ENCODE assay signal across 18 cellular contexts in the genomic region with DNA sequence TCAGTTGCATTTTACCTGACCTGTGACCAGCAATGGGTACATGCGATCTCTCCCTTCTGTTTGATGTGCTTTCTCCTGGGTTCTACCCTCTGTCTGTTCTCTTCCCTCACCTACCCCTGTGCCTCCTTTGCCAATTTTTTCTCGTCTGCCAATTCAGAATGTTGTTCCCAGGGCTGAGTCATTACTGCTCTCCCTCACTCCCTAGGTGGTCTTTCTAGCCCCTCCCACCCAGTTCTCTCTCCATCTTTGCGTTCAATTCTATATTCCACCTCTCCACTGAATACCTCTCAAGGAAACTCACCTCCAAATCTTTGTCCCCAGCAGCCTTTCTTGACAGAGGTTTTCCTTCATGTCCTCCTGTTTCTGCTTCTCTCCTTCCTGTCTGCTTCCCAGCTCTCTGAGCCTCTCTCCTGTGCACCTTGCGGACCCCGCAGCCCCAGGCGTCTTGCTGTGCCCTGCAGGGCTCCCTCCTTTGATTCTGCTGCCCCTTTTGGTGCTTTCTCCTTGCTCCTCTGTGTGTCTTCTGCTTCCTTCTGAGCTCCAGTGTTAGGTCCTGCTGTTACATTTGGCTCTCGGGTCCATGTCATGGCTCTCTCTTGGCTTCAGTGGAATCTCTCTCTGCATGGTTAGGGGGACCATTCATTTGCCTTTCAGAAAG.
"Had no signal": no experiment of that assay in that cellular context is flagged by ENCODE, and none has a peak within 500 bp of the region (broad histone marks: within the 10 kb centered on the region; RNA-seq: fewer than 3 reads in every experiment).

No MANE protein-coding gene starts in this region.

- H3K36me3 Mint-ChIP-seq: activated CD4-positive, alpha-beta memory T cell treated with anti-CD3 and anti-CD28 coated beads for 36 hours; activated CD8-positive, alpha-beta memory T cell treated with anti-CD3 and anti-CD28 coated beads, Interleukin-2, amount 10 ng/mL, durations not matched to agents 7 days and 5 days; activated naive CD4-positive, alpha-beta T cell treated with anti-CD3 and anti-CD28 coated beads, Interleukin-2, amount 10 ng/mL, durations not matched to agents 7 days and 5 days; T-cell had no signal

- H3K27ac ChIP-seq: colonic mucosa, esophagus squamous epithelium, neutrophil, SK-N-MC had no signal

- H3K4me3 ChIP-seq: colonic mucosa, esophagus squamous epithelium, SK-N-MC, tibial nerve had no signal

- H3K27ac Mint-ChIP-seq: activated CD4-positive, alpha-beta memory T cell treated with anti-CD3 and anti-CD28 coated beads for 36 hours; activated CD8-positive, alpha-beta memory T cell treated with anti-CD3 and anti-CD28 coated beads, Interleukin-2, amount 10 ng/mL, durations not matched to agents 7 days and 5 days; activated naive CD4-positive, alpha-beta T cell treated with anti-CD3 and anti-CD28 coated beads, Interleukin-2, amount 10 ng/mL, durations not matched to agents 7 days and 5 days had no signal

- H3K9me3 ChIP-seq: colonic mucosa, esophagus squamous epithelium, neutrophil, tibial nerve had no signal

- ATAC-seq: activated CD8-positive, alpha-beta memory T cell treated with anti-CD3 and anti-CD28 coated beads, Interleukin-2, amount 10 ng/mL, durations not matched to agents 7 days and 5 days; T-cell had no signal

- H3K27me3 ChIP-seq: colonic mucosa, esophagus squamous epithelium, tibial nerve had no signal

- DNase-seq: activated CD4-positive, alpha-beta memory T cell treated with anti-CD3 and anti-CD28 coated beads for 36 hours; activated CD4-positive, alpha-beta T cell treated with anti-CD3 and anti-CD28 coated beads for 1 hour; activated CD8-positive, alpha-beta memory T cell treated with anti-CD3 and anti-CD28 coated beads, Interleukin-2, amount 10 ng/mL, durations not matched to agents 7 days and 5 days; activated naive CD4-positive, alpha-beta T cell treated with anti-CD3 and anti-CD28 coated beads, Interleukin-2, amount 10 ng/mL, durations not matched to agents 7 days and 5 days; activated T-cell treated with anti-CD3 and anti-CD28 coated beads, Interleukin-2, amount 50 U/mL, for 1 hour; caudate nucleus; colonic mucosa; effector CD4-positive, alpha-beta T cell; esophagus squamous epithelium; retina; stimulated activated CD4-positive, alpha-beta T cell treated with anti-CD3 and anti-CD28 coated beads, Interleukin-4, amount 100 ng/mL, for 24 hours; stimulated activated naive CD4-positive, alpha-beta T cell; substantia nigra; T-cell; T-helper 9 cell had no signal

- H3K27me3 Mint-ChIP-seq: activated CD4-positive, alpha-beta memory T cell treated with anti-CD3 and anti-CD28 coated beads for 36 hours; activated CD8-positive, alpha-beta memory T cell treated with anti-CD3 and anti-CD28 coated beads, Interleukin-2, amount 10 ng/mL, durations not matched to agents 7 days and 5 days had no signal

- H3K36me3 ChIP-seq: colonic mucosa, esophagus squamous epithelium, neutrophil, tibial nerve had no signal

- H3K9me3 Mint-ChIP-seq: activated CD4-positive, alpha-beta memory T cell treated with anti-CD3 and anti-CD28 coated beads for 36 hours; activated naive CD4-positive, alpha-beta T cell treated with anti-CD3 and anti-CD28 coated beads, Interleukin-2, amount 10 ng/mL, durations not matched to agents 7 days and 5 days; T-cell had no signal

- H3K4me3 Mint-ChIP-seq: activated CD4-positive, alpha-beta memory T cell treated with anti-CD3 and anti-CD28 coated beads for 36 hours; activated CD8-positive, alpha-beta memory T cell treated with anti-CD3 and anti-CD28 coated beads, Interleukin-2, amount 10 ng/mL, durations not matched to agents 7 days and 5 days; activated naive CD4-positive, alpha-beta T cell treated with anti-CD3 and anti-CD28 coated beads, Interleukin-2, amount 10 ng/mL, durations not matched to agents 7 days and 5 days; T-cell had no signal

- H3K4me1 Mint-ChIP-seq: activated naive CD4-positive, alpha-beta T cell treated with anti-CD3 and anti-CD28 coated beads, Interleukin-2, amount 10 ng/mL, durations not matched to agents 7 days and 5 days; T-cell had no signal
